ENCODE assay signal across 23 cellular contexts in genomic region chr7:110205899-110206298, GRCh38.
"Had no signal": no experiment of that assay in that cellular context is flagged by ENCODE, and none has a peak within 500 bp of the region (broad histone marks: within the 10 kb centered on the region; RNA-seq: fewer than 3 reads in every experiment).

No MANE protein-coding gene starts in this region.

- H3K27me3 ChIP-seq: breast epithelium, esophagus squamous epithelium, gastrocnemius medialis, ovary, right atrium auricular region, thyroid gland had no signal

- H3K27me3 Mint-ChIP-seq: activated naive CD8-positive, alpha-beta T cell treated with anti-CD3 and anti-CD28 coated beads for 36 hours; stimulated activated naive CD8-positive, alpha-beta T cell treated with anti-CD3 and anti-CD28 coated beads, Interleukin-15, Interleukin-2, amounts not matched to agents 100 ng/mL and 50 ng/mL, for 24 hours; T-helper 17 cell had no signal

- DNase-seq: activated CD4-positive, alpha-beta memory T cell treated with anti-CD3 and anti-CD28 coated beads for 36 hours; activated CD4-positive, alpha-beta T cell treated with anti-CD3 and anti-CD28 coated beads for 48 hours; activated naive CD4-positive, alpha-beta T cell treated with Interleukin-2 at 50 U/mL for 16 hours; activated naive CD8-positive, alpha-beta T cell treated with anti-CD3 and anti-CD28 coated beads for 36 hours; activated T-cell treated with anti-CD3 and anti-CD28 coated beads, Interleukin-2, amount 50 U/mL, for 48 hours; esophagus squamous epithelium; gastrocnemius medialis; hypothalamus; islet precursor cell; left colon; naive thymus-derived CD8-positive, alpha-beta T cell; ovary; psoas muscle; substantia nigra; T-helper 17 cell; thyroid gland had no signal

- H3K36me3 Mint-ChIP-seq: activated CD4-positive, alpha-beta memory T cell treated with anti-CD3 and anti-CD28 coated beads for 36 hours; activated naive CD8-positive, alpha-beta T cell treated with anti-CD3 and anti-CD28 coated beads for 36 hours; mesothelial cell of epicardium had no signal

- H3K9me3 Mint-ChIP-seq: activated CD4-positive, alpha-beta memory T cell treated with anti-CD3 and anti-CD28 coated beads for 36 hours; activated naive CD8-positive, alpha-beta T cell treated with anti-CD3 and anti-CD28 coated beads for 36 hours; stimulated activated naive CD8-positive, alpha-beta T cell treated with anti-CD3 and anti-CD28 coated beads, Interleukin-15, Interleukin-2, amounts not matched to agents 100 ng/mL and 50 ng/mL, for 24 hours had no signal

- H3K27ac Mint-ChIP-seq: activated CD4-positive, alpha-beta memory T cell treated with anti-CD3 and anti-CD28 coated beads for 36 hours; activated naive CD8-positive, alpha-beta T cell treated with anti-CD3 and anti-CD28 coated beads for 36 hours; mesothelial cell of epicardium; naive thymus-derived CD8-positive, alpha-beta T cell; stimulated activated naive CD8-positive, alpha-beta T cell treated with anti-CD3 and anti-CD28 coated beads, Interleukin-15, Interleukin-2, amounts not matched to agents 100 ng/mL and 50 ng/mL, for 24 hours; T-helper 17 cell had no signal

- H3K4me3 ChIP-seq: breast epithelium, coronary artery, esophagus squamous epithelium, gastrocnemius medialis, lung, ovary, psoas muscle, right atrium auricular region, thyroid gland had no signal

- H3K9me3 ChIP-seq: breast epithelium, esophagus squamous epithelium, gastrocnemius medialis, ovary, psoas muscle, right atrium auricular region, thyroid gland had no signal

- H3K36me3 ChIP-seq: breast epithelium, esophagus squamous epithelium, gastrocnemius medialis, ovary, right atrium auricular region, thyroid gland had no signal

- H3K4me1 ChIP-seq: breast epithelium, esophagus squamous epithelium, gastrocnemius medialis, psoas muscle, right atrium auricular region, thyroid gland had no signal

- H3K4me3 Mint-ChIP-seq: activated CD4-positive, alpha-beta memory T cell treated with anti-CD3 and anti-CD28 coated beads for 36 hours; activated naive CD8-positive, alpha-beta T cell treated with anti-CD3 and anti-CD28 coated beads for 36 hours; mesothelial cell of epicardium; naive thymus-derived CD8-positive, alpha-beta T cell; stimulated activated naive CD8-positive, alpha-beta T cell treated with anti-CD3 and anti-CD28 coated beads, Interleukin-15, Interleukin-2, amounts not matched to agents 100 ng/mL and 50 ng/mL, for 24 hours; T-helper 17 cell had no signal

- FAIRE-seq: astrocyte had no signal

- H3K4me1 Mint-ChIP-seq: activated naive CD8-positive, alpha-beta T cell treated with anti-CD3 and anti-CD28 coated beads for 36 hours; T-helper 17 cell had no signal

- H3K27ac ChIP-seq: breast epithelium, coronary artery, esophagus squamous epithelium, gastrocnemius medialis, ovary, psoas muscle, right atrium auricular region, thyroid gland had no signal
